In genomic region chr2:36369163-36369562, GRCh38 we compare ENCODE assay signal across 2 cellular contexts.
TF ChIP-seq lines count a peak whose summit lies in the region.

No MANE protein-coding gene starts in this region.

TF ChIP-seq in A549, 52 proteins besides CTCF, POLR2A, EP300 and RAD21:
- TF ChIP-seq CHD2 (IDR thresholded peaks at IDR 0.05; ENCODE audit: low read length, partially characterized antibody) (no peak), HOXB13 (CRISPR knock-in tag; IDR thresholded peaks at IDR 0.05; ENCODE audit: low read depth) (0 out of 2 replicates have a peak, but pooled peaks have one; percentile 54), JUN (IDR thresholded peaks at IDR 0.05) (0 out of 5 replicates have a peak, but pooled peaks of 1 of the 2 experiments have one; percentile 26)
TF ChIP-seq in A549: peak in this region for 2.

TF ChIP-seq in H1, 55 proteins besides CTCF, POLR2A, EP300 and RAD21:
- TF ChIP-seq BCL11A (IDR thresholded peaks at IDR 0.05; ENCODE audit: low read depth in 2 of 2, low read length in 2 of 2) (no peak), CHD7 (IDR thresholded peaks at IDR 0.05; ENCODE audit: insufficient replicate concordance, low read length) (no peak), SP4 (IDR thresholded peaks at IDR 0.05; ENCODE audit: low read length) (no peak), NRF1 (IDR thresholded peaks at IDR 0.05; ENCODE audit: low read depth, low read length) (no peak), JUND (IDR thresholded peaks at IDR 0.05; ENCODE audit: low read length) (no peak), CTBP2 (IDR thresholded peaks at IDR 0.05; ENCODE audit: borderline replicate concordance, insufficient read depth, insufficient read length, low read length) (no peak), BACH1 (IDR thresholded peaks at IDR 0.05; ENCODE audit: low read length) (no peak), KDM5A (IDR thresholded peaks at IDR 0.05; ENCODE audit: low read length) (no peak), HDAC6 (IDR thresholded peaks at IDR 0.05; ENCODE audit: low read depth, low read length) (no peak), SUZ12 (IDR thresholded peaks at IDR 0.05; ENCODE audit: low read length) (no peak), SIX5 (IDR thresholded peaks at IDR 0.05; ENCODE audit: low read depth, low read length) (no peak)
